Comparison of ENCODE assay signal across 8 cellular contexts in the genomic region with DNA sequence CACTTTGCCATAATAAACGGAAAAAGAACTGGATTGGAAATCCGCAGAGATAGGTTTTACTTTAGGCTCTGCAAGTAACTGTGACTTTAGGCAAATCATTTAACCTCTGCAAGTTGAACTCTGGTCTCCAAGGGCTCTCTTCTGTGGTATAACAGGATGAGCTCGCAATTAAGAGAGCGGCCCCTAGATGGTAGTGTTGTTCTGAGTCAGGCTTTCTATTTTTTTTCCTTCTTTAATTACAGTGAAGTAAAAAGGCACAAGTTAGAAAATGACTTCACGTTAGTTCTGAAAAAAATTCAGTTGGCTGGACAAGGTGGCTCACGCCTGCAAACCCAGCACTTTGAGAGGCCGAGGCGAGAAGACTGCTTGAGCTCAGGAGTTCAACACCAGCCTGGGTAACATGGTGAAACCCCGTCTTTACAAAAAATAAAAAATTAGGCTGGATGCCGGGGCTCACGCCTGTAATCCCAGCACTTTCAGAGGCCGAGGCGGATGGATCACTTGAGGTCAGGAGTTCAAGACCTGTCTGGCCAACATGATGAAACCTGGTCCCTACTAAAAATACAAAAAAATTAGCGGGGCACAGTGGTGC. TPM values are rescaled to one million over a fixed set of nuclear protein-coding genes. Genes with fewer than 3 reads are reported as not detected.
A peak's percentile ranks its signal among the peaks of the same experiment; 100 is the strongest.
DNase-seq lines count a peak whose midpoint lies in the region; TF ChIP-seq lines count a peak whose summit lies in the region.

No MANE protein-coding gene starts in this region.

- no peak overlapping the region for H2AK5ac ChIP-seq in H9 (ENCODE audit: insufficient read length, low read length)

- H2BK5ac ChIP-seq in H9 (ENCODE audit: insufficient read length, low read length), result no peak overlapping the region

- DNase-seq in activated CD8-positive, alpha-beta memory T cell treated with anti-CD3 and anti-CD28 coated beads, Interleukin-2, amount 50 U/mL, for 4 hours, result peak; percentile 36
- DNase-seq in activated CD8-positive, alpha-beta memory T cell treated with anti-CD3 and anti-CD28 coated beads, Interleukin-2, amount 50 U/mL, for 48 hours, result no peak
- DNase-seq in H9 (peak; percentile 65), LHCN-M2 (ENCODE audit: low read depth) (peak; percentile 70), RPMI7951 (ENCODE audit: low read depth) (peak; percentile 57), astrocyte of the hippocampus (ENCODE audit: low read depth, low spot score) (peak; percentile 78), hepatocyte (ENCODE audit: low spot score) (peak; percentile 82), skeletal muscle cell (ENCODE audit: low read depth) (peak; percentile 30)

- no peak overlapping the region for H3K18ac ChIP-seq in H9 (ENCODE audit: insufficient read length, low read depth, low read length)

- H3K9me2 ChIP-seq in hepatocyte (replicated peaks; ENCODE audit: insufficient read depth), result no peaks in the 10 kb centered on the region

- no CpG with 5 or more reads among the region's 14 CpGs for WGBS in H9 (ENCODE audit: extremely low coverage, insufficient read length, low lambda C conversion rate)
- WGBS in hepatocyte (ENCODE audit: low lambda C conversion rate, missing lambda C conversion rate), result 42% methylated on average over 14 of the region's 14 CpGs

- H3K23ac ChIP-seq in H9 (ENCODE audit: insufficient read length, low read depth, low read length), result no peak overlapping the region

- no peak overlapping the region for H2BK120ac ChIP-seq in H9 (ENCODE audit: low read depth, low read length, poor library complexity, severe bottlenecking)

- H3K4me1 ChIP-seq in H9 (ENCODE audit: insufficient read depth, low read length) (no peaks in the 10 kb centered on the region), hepatocyte (ENCODE audit: insufficient read depth) (no peaks in the 10 kb centered on the region)

- H3K23me2 ChIP-seq in H9 (ENCODE audit: insufficient read length, low read depth, low read length, poor library complexity, severe bottlenecking), result no peaks in the 10 kb centered on the region

- H3K27me3 Mint-ChIP-seq in H9 (ENCODE audit: low read depth), result no peaks in the 10 kb centered on the region

- H3K36me3 Mint-ChIP-seq in H9 (ENCODE audit: insufficient read depth in 1 of 3, low read depth in 3 of 3), result peaks cover 10 to 37% (median 11%) of the 10 kb centered on the region in 3 experiments; a peak in 6 of 7 replicates

- H3K27me3 ChIP-seq in H9 (ENCODE audit: insufficient read depth, low read length) (no peaks in the 10 kb centered on the region), hepatocyte (no peaks in the 10 kb centered on the region)

- no peaks in the 10 kb centered on the region for H3K79me1 ChIP-seq in H9 (ENCODE audit: insufficient read depth, low read depth, low read length, poor library complexity, severe bottlenecking)

- H3K9me3 ChIP-seq in H9 (ENCODE audit: control insufficient read depth, low read depth, low read length), result no peaks in the 10 kb centered on the region
- H3K9me3 ChIP-seq in hepatocyte (ENCODE audit: low read depth), result no peaks in the 10 kb centered on the region

- no peaks in the 10 kb centered on the region for H4K20me1 ChIP-seq in H9 (ENCODE audit: control insufficient read depth, insufficient read depth, insufficient read length)
- H4K20me1 ChIP-seq in hepatocyte (ENCODE audit: insufficient read depth, poor library complexity, severe bottlenecking), result no peaks in the 10 kb centered on the region

- no peak overlapping the region for H2BK15ac ChIP-seq in H9 (ENCODE audit: low read depth, low read length)

- H3K4ac ChIP-seq in H9 (ENCODE audit: low read depth, low read length), result no peak overlapping the region

- H2AFZ ChIP-seq in H9 (ENCODE audit: low read length), result no peak overlapping the region
- no peak overlapping the region for H2AFZ ChIP-seq in hepatocyte

- no peak overlapping the region for H3K9ac ChIP-seq in H9 (ENCODE audit: extremely low read depth, insufficient read length, low read length)

- no peak overlapping the region for H4K5ac ChIP-seq in H9 (ENCODE audit: insufficient read length, low read depth, low read length)

- H3T11ph ChIP-seq in H9 (ENCODE audit: low read length), result no peak overlapping the region

- no peak overlapping the region for H3K4me3 ChIP-seq in hepatocyte
- H3K4me3 ChIP-seq in skeletal muscle cell (ENCODE audit: low read depth, low read length), result no peak overlapping the region

- H4K8ac ChIP-seq in H9 (replicated peaks; ENCODE audit: insufficient read length, low read depth, low read length), result no peak overlapping the region

- H3K27ac Mint-ChIP-seq in H9, result peak overlapping the region in 2 of 3 experiments; percentile 59 to 94; a peak in 3 of 7 replicates

- H3K79me2 ChIP-seq in H9 (ENCODE audit: insufficient read depth, low read length) (no peaks in the 10 kb centered on the region), hepatocyte (no peaks in the 10 kb centered on the region)

- H3K27ac ChIP-seq in H9 (ENCODE audit: insufficient read length, low read depth, low read length) (no peak overlapping the region), hepatocyte (no peak overlapping the region)

- no peak overlapping the region for H3K4me3 Mint-ChIP-seq in H9

- no peaks in the 10 kb centered on the region for H3K9me3 Mint-ChIP-seq in H9

- H3K14ac ChIP-seq in H9 (ENCODE audit: insufficient read depth, low read length), result no peak overlapping the region

- no peak overlapping the region for H2BK20ac ChIP-seq in H9 (ENCODE audit: low read depth, low read length, poor library complexity, severe bottlenecking)

- H3K4me1 Mint-ChIP-seq in H9, result 0 out of 4 replicates have a peak, but pooled peaks cover 0 to 2% of the 10 kb centered on the region in 2 experiments

- no peak overlapping the region for H3K4me2 ChIP-seq in H9 (ENCODE audit: insufficient read depth, insufficient read length, low read length)
- no peak overlapping the region for H3K4me2 ChIP-seq in hepatocyte

- no peak overlapping the region for H3K56ac ChIP-seq in H9 (ENCODE audit: insufficient read length, low read depth, low read length)

- no peak overlapping the region for H4K91ac ChIP-seq in H9 (ENCODE audit: insufficient read length, low read depth, low read length)

- H3K36me3 ChIP-seq in hepatocyte (replicated peaks; ENCODE audit: insufficient read depth, low read depth), result no peaks in the 10 kb centered on the region

- TF ChIP-seq CTCF in H9 (conservative IDR thresholded peaks at IDR 0.05) (peak; percentile 88), hepatocyte (IDR thresholded peaks at IDR 0.05; ENCODE audit: poor library complexity) (peak; percentile 87)

- no peak overlapping the region for H2BK12ac ChIP-seq in H9 (ENCODE audit: insufficient read length, low read depth, low read length)

RNA-seq across cellular contexts. Expression of gene RPS3A, which starts 18.0 kb away (rescaled TPM):
- total RNA-seq in H9 (2021), result 2,679 and 2,686 TPM in 2 replicates
- total RNA-seq in LHCN-M2 (2014; rRNA removed), result 2,821 and 2,834 TPM in 2 replicates
- polyA plus RNA-seq in LHCN-M2 (2012), result 1,694 TPM
- total RNA-seq in RPMI7951 (2014; rRNA removed; shearing (Covaris generic)), result 2,757 and 2,788 TPM in 2 replicates
- 4,013 and 4,409 TPM in 2 replicates for total RNA-seq in hepatocyte
- polyA plus RNA-seq in hepatocyte, result 732 and 755 TPM in 2 replicates
